Comparison of ENCODE assay signal across 2 cellular contexts in the genomic region with DNA sequence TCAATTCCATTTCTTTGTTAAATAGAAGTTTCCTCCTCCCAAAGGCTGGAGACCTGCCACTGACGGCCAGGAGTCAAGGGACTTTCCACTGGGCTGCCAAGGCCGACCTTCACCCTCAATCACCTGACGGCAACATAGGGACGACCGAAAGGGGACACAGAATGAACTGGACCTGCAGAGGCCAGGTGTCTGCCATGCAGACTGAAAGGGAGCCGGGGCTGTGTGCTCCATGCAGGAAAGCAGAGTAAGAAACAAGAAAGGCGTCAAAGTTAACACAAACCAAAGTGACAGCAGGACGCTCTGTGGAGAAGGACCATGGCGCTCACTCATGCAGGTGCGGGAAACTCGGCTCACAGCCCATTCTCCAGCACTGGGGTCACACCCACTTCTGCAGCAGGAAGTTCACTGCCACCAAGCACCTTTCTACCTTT.
A peak's percentile ranks its signal among the peaks of the same experiment; 100 is the strongest.
TF ChIP-seq lines count a peak whose summit lies in the region.

No MANE protein-coding gene starts in this region.

TF ChIP-seq in liver, 16 proteins besides CTCF, POLR2A, EP300 and RAD21:
- TF ChIP-seq RXRA (IDR thresholded peaks at IDR 0.05) (peak; percentile 85 to 90), HNF4G (IDR thresholded peaks at IDR 0.05) (no peak), HNF4A (conservative IDR thresholded peaks at IDR 0.05) (peak; percentile 79 to 83), FOXA1 (IDR thresholded peaks at IDR 0.05) (no peak), JUND (IDR thresholded peaks at IDR 0.05) (no peak), NR2F2 (IDR thresholded peaks at IDR 0.05) (no peak), TAF1 (conservative IDR thresholded peaks at IDR 0.05) (no peak), GABPA (IDR thresholded peaks at IDR 0.05 in 1 of 2, conservative IDR thresholded peaks at IDR 0.05 in 1 of 2) (no peak), EGR1 (IDR thresholded peaks at IDR 0.05; ENCODE audit: low read depth in 2 of 2) (no peak), YY1 (IDR thresholded peaks at IDR 0.05) (peak; percentile 49), SP1 (IDR thresholded peaks at IDR 0.05) (peak; percentile 77), FOXA2 (IDR thresholded peaks at IDR 0.05) (no peak)
- TF ChIP-seq, protein P1, sequence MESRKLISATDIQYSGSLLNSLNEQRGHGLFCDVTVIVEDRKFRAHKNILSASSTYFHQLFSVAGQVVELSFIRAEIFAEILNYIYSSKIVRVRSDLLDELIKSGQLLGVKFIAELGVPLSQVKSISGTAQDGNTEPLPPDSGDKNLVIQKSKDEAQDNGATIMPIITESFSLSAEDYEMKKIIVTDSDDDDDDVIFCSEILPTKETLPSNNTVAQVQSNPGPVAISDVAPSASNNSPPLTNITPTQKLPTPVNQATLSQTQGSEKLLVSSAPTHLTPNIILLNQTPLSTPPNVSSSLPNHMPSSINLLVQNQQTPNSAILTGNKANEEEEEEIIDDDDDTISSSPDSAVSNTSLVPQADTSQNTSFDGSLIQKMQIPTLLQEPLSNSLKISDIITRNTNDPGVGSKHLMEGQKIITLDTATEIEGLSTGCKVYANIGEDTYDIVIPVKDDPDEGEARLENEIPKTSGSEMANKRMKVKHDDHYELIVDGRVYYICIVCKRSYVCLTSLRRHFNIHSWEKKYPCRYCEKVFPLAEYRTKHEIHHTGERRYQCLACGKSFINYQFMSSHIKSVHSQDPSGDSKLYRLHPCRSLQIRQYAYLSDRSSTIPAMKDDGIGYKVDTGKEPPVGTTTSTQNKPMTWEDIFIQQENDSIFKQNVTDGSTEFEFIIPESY (IDR thresholded peaks at IDR 0.05): no peak
- TF ChIP-seq, protein P2, sequence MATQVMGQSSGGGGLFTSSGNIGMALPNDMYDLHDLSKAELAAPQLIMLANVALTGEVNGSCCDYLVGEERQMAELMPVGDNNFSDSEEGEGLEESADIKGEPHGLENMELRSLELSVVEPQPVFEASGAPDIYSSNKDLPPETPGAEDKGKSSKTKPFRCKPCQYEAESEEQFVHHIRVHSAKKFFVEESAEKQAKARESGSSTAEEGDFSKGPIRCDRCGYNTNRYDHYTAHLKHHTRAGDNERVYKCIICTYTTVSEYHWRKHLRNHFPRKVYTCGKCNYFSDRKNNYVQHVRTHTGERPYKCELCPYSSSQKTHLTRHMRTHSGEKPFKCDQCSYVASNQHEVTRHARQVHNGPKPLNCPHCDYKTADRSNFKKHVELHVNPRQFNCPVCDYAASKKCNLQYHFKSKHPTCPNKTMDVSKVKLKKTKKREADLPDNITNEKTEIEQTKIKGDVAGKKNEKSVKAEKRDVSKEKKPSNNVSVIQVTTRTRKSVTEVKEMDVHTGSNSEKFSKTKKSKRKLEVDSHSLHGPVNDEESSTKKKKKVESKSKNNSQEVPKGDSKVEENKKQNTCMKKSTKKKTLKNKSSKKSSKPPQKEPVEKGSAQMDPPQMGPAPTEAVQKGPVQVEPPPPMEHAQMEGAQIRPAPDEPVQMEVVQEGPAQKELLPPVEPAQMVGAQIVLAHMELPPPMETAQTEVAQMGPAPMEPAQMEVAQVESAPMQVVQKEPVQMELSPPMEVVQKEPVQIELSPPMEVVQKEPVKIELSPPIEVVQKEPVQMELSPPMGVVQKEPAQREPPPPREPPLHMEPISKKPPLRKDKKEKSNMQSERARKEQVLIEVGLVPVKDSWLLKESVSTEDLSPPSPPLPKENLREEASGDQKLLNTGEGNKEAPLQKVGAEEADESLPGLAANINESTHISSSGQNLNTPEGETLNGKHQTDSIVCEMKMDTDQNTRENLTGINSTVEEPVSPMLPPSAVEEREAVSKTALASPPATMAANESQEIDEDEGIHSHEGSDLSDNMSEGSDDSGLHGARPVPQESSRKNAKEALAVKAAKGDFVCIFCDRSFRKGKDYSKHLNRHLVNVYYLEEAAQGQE (IDR thresholded peaks at IDR 0.05): peak; percentile 22
- TF ChIP-seq, protein P3, sequence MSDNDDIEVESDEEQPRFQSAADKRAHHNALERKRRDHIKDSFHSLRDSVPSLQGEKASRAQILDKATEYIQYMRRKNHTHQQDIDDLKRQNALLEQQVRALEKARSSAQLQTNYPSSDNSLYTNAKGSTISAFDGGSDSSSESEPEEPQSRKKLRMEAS (IDR thresholded peaks at IDR 0.05): peak; percentile 27
- TF ChIP-seq, protein P4, sequence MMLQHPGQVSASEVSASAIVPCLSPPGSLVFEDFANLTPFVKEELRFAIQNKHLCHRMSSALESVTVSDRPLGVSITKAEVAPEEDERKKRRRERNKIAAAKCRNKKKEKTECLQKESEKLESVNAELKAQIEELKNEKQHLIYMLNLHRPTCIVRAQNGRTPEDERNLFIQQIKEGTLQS (IDR thresholded peaks at IDR 0.05): no peak

TF ChIP-seq in HepG2, 621 proteins besides CTCF, POLR2A, EP300 and RAD21:
- TF ChIP-seq ZNF263 (CRISPR knock-in tag; IDR thresholded peaks at IDR 0.05): no peak
- no peak for TF ChIP-seq ZNF672 (CRISPR knock-in tag; IDR thresholded peaks at IDR 0.05)
- TF ChIP-seq ZFY (CRISPR knock-in tag; IDR thresholded peaks at IDR 0.05): no peak
- TF ChIP-seq, protein P5, sequence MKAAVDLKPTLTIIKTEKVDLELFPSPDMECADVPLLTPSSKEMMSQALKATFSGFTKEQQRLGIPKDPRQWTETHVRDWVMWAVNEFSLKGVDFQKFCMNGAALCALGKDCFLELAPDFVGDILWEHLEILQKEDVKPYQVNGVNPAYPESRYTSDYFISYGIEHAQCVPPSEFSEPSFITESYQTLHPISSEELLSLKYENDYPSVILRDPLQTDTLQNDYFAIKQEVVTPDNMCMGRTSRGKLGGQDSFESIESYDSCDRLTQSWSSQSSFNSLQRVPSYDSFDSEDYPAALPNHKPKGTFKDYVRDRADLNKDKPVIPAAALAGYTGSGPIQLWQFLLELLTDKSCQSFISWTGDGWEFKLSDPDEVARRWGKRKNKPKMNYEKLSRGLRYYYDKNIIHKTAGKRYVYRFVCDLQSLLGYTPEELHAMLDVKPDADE (CRISPR knock-in tag; IDR thresholded peaks at IDR 0.05): no peak
- no peak for TF ChIP-seq ZNF232 (CRISPR knock-in tag; IDR thresholded peaks at IDR 0.05; ENCODE audit: borderline replicate concordance)
- no peak for TF ChIP-seq SOX13 (IDR thresholded peaks at IDR 0.05)
- TF ChIP-seq SOX13 (CRISPR knock-in tag; conservative IDR thresholded peaks at IDR 0.05 in 1 of 2, IDR thresholded peaks at IDR 0.05 in 1 of 2): no peak
- TF ChIP-seq MAFF (IDR thresholded peaks at IDR 0.05; ENCODE audit: low read depth, low read length): no peak
- no peak for TF ChIP-seq SMARCE1 (IDR thresholded peaks at IDR 0.05; ENCODE audit: borderline replicate concordance)
